8 cellular contexts compared by ENCODE assay signal in genomic region chr10:132421377-132422168, GRCh38. TPM values are rescaled to one million over a fixed set of nuclear protein-coding genes. Genes with fewer than 3 reads are reported as not detected.
DNase-seq lines count a peak whose midpoint lies in the region; ATAC-seq and TF ChIP-seq lines count a peak whose summit lies in the region.

No MANE protein-coding gene starts in this region.

- CTCF ChIA-PET in CD8-positive, alpha-beta T cell (lab: Charles Lee), result interaction anchor here (1.1 kb wide), 1 partner anchor 14 kb away, joined by 3 read pairs; no protein-coding TSS in a partner anchor

- peaks cover 40% of the 10 kb centered on the region for H3K4me1 ChIP-seq in CD8-positive, alpha-beta T cell (ENCODE audit: insufficient read depth, low read length)
- H3K4me1 ChIP-seq in hepatocyte (ENCODE audit: insufficient read depth) (peaks cover 56% of the 10 kb centered on the region), spleen (peaks cover 63 to 84% (median 78%) of the 10 kb centered on the region in 6 donors)

- no peaks in the 10 kb centered on the region for H3K27me3 ChIP-seq in CD8-positive, alpha-beta T cell (ENCODE audit: insufficient read depth, low read length)
- no peaks in the 10 kb centered on the region for H3K27me3 ChIP-seq in hepatocyte
- no peaks in the 10 kb centered on the region for H3K27me3 ChIP-seq in spleen (replicated peaks in 1 of 7)

- intact Hi-C loops in CD8-positive, alpha-beta T cell (cut with DNase I, micrococcal nuclease), result loop anchor here in 1 of 2 experiments (2.0 kb wide), 1 partner anchor 23 kb away; no protein-coding TSS in a partner anchor
- intact Hi-C loops in spleen (cut with DNase I; ENCODE audit: low total_unique reads), result no loop called here

- no peak overlapping the region for H3K4me3 ChIP-seq in CD8-positive, alpha-beta T cell (ENCODE audit: low read depth, low read length)
- H3K4me3 ChIP-seq in hepatocyte, result no peak overlapping the region
- H3K4me3 ChIP-seq in spleen, result peak overlapping the region in 3 of 8 donors; percentile 2 to 52 (median 13)

- H3K27me3 Mint-ChIP-seq in CD8-positive, alpha-beta T cell (ENCODE audit: low read depth), result no peaks in the 10 kb centered on the region
- H3K27me3 Mint-ChIP-seq in activated naive CD8-positive, alpha-beta T cell treated with anti-CD3 and anti-CD28 coated beads for 36 hours, result no peaks in the 10 kb centered on the region

- H3K9me2 ChIP-seq in hepatocyte (replicated peaks; ENCODE audit: insufficient read depth), result no peaks in the 10 kb centered on the region

- no peak for TF ChIP-seq CTCF in CD8-positive, alpha-beta T cell (IDR thresholded peaks at IDR 0.05)
- TF ChIP-seq CTCF in hepatocyte (IDR thresholded peaks at IDR 0.05; ENCODE audit: poor library complexity) (no peak), spleen (IDR thresholded peaks at IDR 0.05 in 8 of 11, conservative IDR thresholded peaks at IDR 0.05 in 3 of 11) (no peak)

- no peak for TF ChIP-seq POLR2A in spleen (IDR thresholded peaks at IDR 0.05)

- POLR2A ChIA-PET in CD8-positive, alpha-beta T cell (lab: Charles Lee), result no interaction called here

- peak overlapping the region; percentile 71 for H3K4me2 ChIP-seq in hepatocyte

- peak; percentile 45 for ATAC-seq in CD8-positive, alpha-beta T cell
- peak; percentile 61 for ATAC-seq in GM21367 (IDR thresholded peaks at IDR 0.05; ENCODE audit: unreplicated experiment)

- peaks cover 28% of the 10 kb centered on the region for H3K79me2 ChIP-seq in hepatocyte

- H3K9me3 ChIP-seq in CD8-positive, alpha-beta T cell (ENCODE audit: low read length), result no peaks in the 10 kb centered on the region
- H3K9me3 ChIP-seq in hepatocyte (ENCODE audit: low read depth), result no peaks in the 10 kb centered on the region
- no peaks in the 10 kb centered on the region for H3K9me3 ChIP-seq in spleen

- H2AFZ ChIP-seq in hepatocyte, result no peak overlapping the region

- H3K9me3 Mint-ChIP-seq in CD8-positive, alpha-beta T cell, result no peaks in the 10 kb centered on the region
- no peaks in the 10 kb centered on the region for H3K9me3 Mint-ChIP-seq in activated naive CD8-positive, alpha-beta T cell treated with anti-CD3 and anti-CD28 coated beads for 36 hours

- H3K36me3 ChIP-seq in CD8-positive, alpha-beta T cell (ENCODE audit: insufficient read depth, low read length), result no peaks in the 10 kb centered on the region
- H3K36me3 ChIP-seq in hepatocyte (replicated peaks; ENCODE audit: insufficient read depth, low read depth), result no peaks in the 10 kb centered on the region
- H3K36me3 ChIP-seq in spleen, result peaks cover 0 to 12% (median 0%) of the 10 kb centered on the region in 6 donors

- no peak overlapping the region for H3K27ac ChIP-seq in CD8-positive, alpha-beta T cell (ENCODE audit: low read depth, low read length)
- H3K27ac ChIP-seq in hepatocyte, result peak overlapping the region; percentile 99
- H3K27ac ChIP-seq in spleen, result peak overlapping the region; percentile 87 to 99 (median 94)

- peaks cover 31% of the 10 kb centered on the region for H3K4me1 Mint-ChIP-seq in CD8-positive, alpha-beta T cell (ENCODE audit: low read depth)
- H3K4me1 Mint-ChIP-seq in activated naive CD8-positive, alpha-beta T cell treated with anti-CD3 and anti-CD28 coated beads for 36 hours, result peaks cover 16% of the 10 kb centered on the region

- WGBS in hepatocyte (ENCODE audit: low lambda C conversion rate, missing lambda C conversion rate), result 52% methylated on average over 21 of the region's 25 CpGs
- WGBS in spleen, 5 donors, result 18 to 37% (median 22%) methylated on average over 12 to 25 of the region's 25 CpGs

- no peaks in the 10 kb centered on the region for H3K36me3 Mint-ChIP-seq in CD8-positive, alpha-beta T cell
- H3K36me3 Mint-ChIP-seq in activated naive CD8-positive, alpha-beta T cell treated with anti-CD3 and anti-CD28 coated beads for 36 hours, result no peaks in the 10 kb centered on the region

- no peak overlapping the region for H3K27ac Mint-ChIP-seq in CD8-positive, alpha-beta T cell
- H3K27ac Mint-ChIP-seq in activated naive CD8-positive, alpha-beta T cell treated with anti-CD3 and anti-CD28 coated beads for 36 hours, result peak overlapping the region; percentile 44

- no peak for DNase-seq in CD8-positive, alpha-beta T cell
- DNase-seq in MV-4-11 (lab: John Stamatoyannopoulos, UW) (peak; percentile 85), hepatocyte (ENCODE audit: low spot score) (peak; percentile 89), spleen (peak; percentile 95), NCI-H1105 treated with DMSO at 0.1 percent for 48 hours (lab: John Stamatoyannopoulos, UW) (no peak)
- no peak for DNase-seq in activated naive CD8-positive, alpha-beta T cell treated with anti-CD3 and anti-CD28 coated beads for 36 hours
- DNase-seq in stimulated activated CD4-positive, alpha-beta T cell treated with anti-CD3 and anti-CD28 coated beads, Interleukin-4, amount 100 ng/mL, for 4 hours, result no peak

- H3K4me3 Mint-ChIP-seq in CD8-positive, alpha-beta T cell, result no peak overlapping the region
- no peak overlapping the region for H3K4me3 Mint-ChIP-seq in activated naive CD8-positive, alpha-beta T cell treated with anti-CD3 and anti-CD28 coated beads for 36 hours

- H4K20me1 ChIP-seq in hepatocyte (ENCODE audit: insufficient read depth, poor library complexity, severe bottlenecking), result no peaks in the 10 kb centered on the region

RNA-seq across cellular contexts. Expression of gene PWWP2B, which starts 24.6 kb away (rescaled TPM):
- total RNA-seq in CD8-positive, alpha-beta T cell, result 10 to 100 TPM; 25.6 to 27.1 TPM
- total RNA-seq in activated naive CD8-positive, alpha-beta T cell treated with anti-CD3 and anti-CD28 coated beads for 36 hours, result 1 to 10 TPM; 2.9 to 3.1 TPM
- total RNA-seq in hepatocyte, result 15.1 and 18.0 TPM in 2 replicates
- polyA plus RNA-seq in hepatocyte, result 10.7 and 12.7 TPM in 2 replicates
- 10 to 100 TPM; 24.8 to 41.7 (median 28.1) TPM for total RNA-seq in spleen
- polyA plus RNA-seq in spleen, result 10 to 100 TPM; 22.5 to 50.0 (median 27.8) TPM

Comparison
In these comparisons a context has a peak if more than half of its experiments do, and no peak if none do; other contexts are left out.
1. DNase-seq: peak in MV-4-11 (single experiment), hepatocyte (single experiment) and spleen (single experiment); none in CD8-positive, alpha-beta T cell (0 of 7), activated naive CD8-positive, alpha-beta T cell treated with anti-CD3 and anti-CD28 coated beads for 36 hours (single experiment), NCI-H1105 treated with DMSO at 0.1 percent for 48 hours (single experiment) and stimulated activated CD4-positive, alpha-beta T cell treated with anti-CD3 and anti-CD28 coated beads, Interleukin-4, amount 100 ng/mL, for 4 hours (0 of 2).